Comparison of ENCODE assay signal across 1 cellular context in genomic region chr3:170529912-170530311, GRCh38.
TF ChIP-seq lines count a peak whose summit lies in the region.

No MANE protein-coding gene starts in this region.

TF ChIP-seq in HepG2, 621 proteins besides CTCF, POLR2A, EP300 and RAD21:
- TF ChIP-seq, protein P1, sequence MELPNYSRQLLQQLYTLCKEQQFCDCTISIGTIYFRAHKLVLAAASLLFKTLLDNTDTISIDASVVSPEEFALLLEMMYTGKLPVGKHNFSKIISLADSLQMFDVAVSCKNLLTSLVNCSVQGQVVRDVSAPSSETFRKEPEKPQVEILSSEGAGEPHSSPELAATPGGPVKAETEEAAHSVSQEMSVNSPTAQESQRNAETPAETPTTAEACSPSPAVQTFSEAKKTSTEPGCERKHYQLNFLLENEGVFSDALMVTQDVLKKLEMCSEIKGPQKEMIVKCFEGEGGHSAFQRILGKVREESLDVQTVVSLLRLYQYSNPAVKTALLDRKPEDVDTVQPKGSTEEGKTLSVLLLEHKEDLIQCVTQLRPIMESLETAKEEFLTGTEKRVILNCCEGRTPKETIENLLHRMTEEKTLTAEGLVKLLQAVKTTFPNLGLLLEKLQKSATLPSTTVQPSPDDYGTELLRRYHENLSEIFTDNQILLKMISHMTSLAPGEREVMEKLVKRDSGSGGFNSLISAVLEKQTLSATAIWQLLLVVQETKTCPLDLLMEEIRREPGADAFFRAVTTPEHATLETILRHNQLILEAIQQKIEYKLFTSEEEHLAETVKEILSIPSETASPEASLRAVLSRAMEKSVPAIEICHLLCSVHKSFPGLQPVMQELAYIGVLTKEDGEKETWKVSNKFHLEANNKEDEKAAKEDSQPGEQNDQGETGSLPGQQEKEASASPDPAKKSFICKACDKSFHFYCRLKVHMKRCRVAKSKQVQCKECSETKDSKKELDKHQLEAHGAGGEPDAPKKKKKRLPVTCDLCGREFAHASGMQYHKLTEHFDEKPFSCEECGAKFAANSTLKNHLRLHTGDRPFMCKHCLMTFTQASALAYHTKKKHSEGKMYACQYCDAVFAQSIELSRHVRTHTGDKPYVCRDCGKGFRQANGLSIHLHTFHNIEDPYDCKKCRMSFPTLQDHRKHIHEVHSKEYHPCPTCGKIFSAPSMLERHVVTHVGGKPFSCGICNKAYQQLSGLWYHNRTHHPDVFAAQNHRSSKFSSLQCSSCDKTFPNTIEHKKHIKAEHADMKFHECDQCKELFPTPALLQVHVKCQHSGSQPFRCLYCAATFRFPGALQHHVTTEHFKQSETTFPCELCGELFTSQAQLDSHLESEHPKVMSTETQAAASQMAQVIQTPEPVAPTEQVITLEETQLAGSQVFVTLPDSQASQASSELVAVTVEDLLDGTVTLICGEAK (IDR thresholded peaks at IDR 0.05) = peak; percentile 91
- TF ChIP-seq, protein P1 (CRISPR knock-in tag; IDR thresholded peaks at IDR 0.05) = no peak
- no peak for TF ChIP-seq KDM3A (CRISPR knock-in tag; IDR thresholded peaks at IDR 0.05; ENCODE audit: low read depth)
